In the genomic region with DNA sequence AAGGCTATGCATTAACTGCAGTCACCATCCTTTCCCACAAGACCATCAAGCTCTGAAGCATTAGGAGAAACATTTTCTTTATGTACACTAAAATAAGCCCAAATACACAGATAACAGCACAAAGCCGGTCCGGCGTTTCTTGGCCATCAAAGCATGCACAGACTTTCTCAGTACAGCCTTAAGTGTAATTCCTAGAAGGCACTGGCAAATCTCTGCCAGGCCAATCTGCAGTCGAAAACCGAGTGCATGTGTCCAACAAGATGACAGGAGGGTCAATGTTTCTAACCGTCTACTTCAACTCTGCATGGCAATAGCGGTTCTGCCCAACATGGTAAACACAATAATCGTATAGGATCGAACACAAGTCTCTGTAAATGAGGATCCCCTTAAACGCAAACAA, we compare ENCODE assay signal across 8 cellular contexts.
DNase-seq lines count a peak whose midpoint lies in the region; ATAC-seq lines count a peak whose summit lies in the region.

No MANE protein-coding gene starts in this region.

- H3K4me1 ChIP-seq in muscle layer of duodenum (ENCODE audit: control insufficient read depth in 1 of 2, insufficient read depth in 2 of 2, low read length in 2 of 2), result peaks cover 0 to 9% of the 10 kb centered on the region in 2 donors

- H3K36me3 Mint-ChIP-seq in dendritic cell treated with granulocyte-macrophage colony-stimulating factor and Interleukin-4, amounts not matched to agents 40 ng/mL and 50 ng/mL, for 4 days (ENCODE audit: low read depth), result peaks cover 15% of the 10 kb centered on the region

- ATAC-seq in HG02981 (IDR thresholded peaks at IDR 0.05; ENCODE audit: unreplicated experiment), result no peak

- H3K4me3 Mint-ChIP-seq in dendritic cell treated with granulocyte-macrophage colony-stimulating factor and Interleukin-4, amounts not matched to agents 40 ng/mL and 50 ng/mL, for 4 days, result peak overlapping the region; percentile 87

- intact Hi-C loops in dendritic cell treated with granulocyte-macrophage colony-stimulating factor and Interleukin-4, amounts not matched to agents 40 ng/mL and 50 ng/mL, for 4 days (cut with micrococcal nuclease), result no loop called here

- H3K4me3 ChIP-seq in muscle layer of duodenum (ENCODE audit: low read depth in 1 of 2, low read length in 2 of 2), result peak overlapping the region; percentile 89 to 98

- peaks cover 32% of the 10 kb centered on the region for H3K4me1 Mint-ChIP-seq in dendritic cell treated with granulocyte-macrophage colony-stimulating factor and Interleukin-4, amounts not matched to agents 40 ng/mL and 50 ng/mL, for 4 days (ENCODE audit: low read depth)

- in situ Hi-C loops in KBM-7 (cut with MboI; ENCODE audit: low pct_unique_long_range_greater_than_20kb, low sequenced_read_pairs), result no loop called here

- no peaks in the 10 kb centered on the region for H3K27me3 ChIP-seq in muscle layer of duodenum (ENCODE audit: low read depth, low read length)

- no peaks in the 10 kb centered on the region for H3K9me3 ChIP-seq in muscle layer of duodenum (ENCODE audit: control insufficient read depth in 1 of 2, low read length in 2 of 2)

- peak overlapping the region; percentile 89 for H3K27ac Mint-ChIP-seq in dendritic cell treated with granulocyte-macrophage colony-stimulating factor and Interleukin-4, amounts not matched to agents 40 ng/mL and 50 ng/mL, for 4 days

- peaks cover 4% of the 10 kb centered on the region for H3K27me3 Mint-ChIP-seq in dendritic cell treated with granulocyte-macrophage colony-stimulating factor and Interleukin-4, amounts not matched to agents 40 ng/mL and 50 ng/mL, for 4 days

- peak overlapping the region; percentile 86 for H3K27ac ChIP-seq in muscle layer of duodenum (ENCODE audit: low read length)

- DNase-seq in DMS53 (lab: John Stamatoyannopoulos, UW) (peak; percentile 50), NCI-H146 treated with DMSO at 0.1 percent for 48 hours (lab: John Stamatoyannopoulos, UW; ENCODE audit: unreplicated experiment) (peak; percentile 24), NCI-H1694 treated with DMSO at 0.1 percent for 48 hours (lab: John Stamatoyannopoulos, UW) (no peak), KBM-7 (no peak), NCI-H82 (lab: John Stamatoyannopoulos, UW) (no peak)

- no peaks in the 10 kb centered on the region for H3K9me3 Mint-ChIP-seq in dendritic cell treated with granulocyte-macrophage colony-stimulating factor and Interleukin-4, amounts not matched to agents 40 ng/mL and 50 ng/mL, for 4 days

- H3K36me3 ChIP-seq in muscle layer of duodenum (ENCODE audit: control insufficient read depth in 1 of 2, insufficient read depth in 2 of 2, low read length in 2 of 2), result no peaks in the 10 kb centered on the region

Comparison
In these comparisons a context has a peak if more than half of its experiments do, and no peak if none do; other contexts are left out.
1. DNase-seq: peak in DMS53 (single experiment) and NCI-H146 treated with DMSO at 0.1 percent for 48 hours (single experiment); none in NCI-H1694 treated with DMSO at 0.1 percent for 48 hours (single experiment), KBM-7 (single experiment) and NCI-H82 (single experiment).